In genomic region chr3:43477600-43477999, GRCh38 we compare ENCODE assay signal across 8 cellular contexts.
DNase-seq lines count a peak whose midpoint lies in the region; ATAC-seq and TF ChIP-seq lines count a peak whose summit lies in the region.

No MANE protein-coding gene starts in this region.

- peaks cover 2% of the 10 kb centered on the region for H3K27me3 Mint-ChIP-seq in activated CD4-positive, alpha-beta T cell treated with anti-CD3 and anti-CD28 coated beads, Interleukin-2, amount 10 ng/mL, durations not matched to agents 7 days and 5 days
- H3K27me3 Mint-ChIP-seq in activated naive CD8-positive, alpha-beta T cell = no peaks in the 10 kb centered on the region
- H3K27me3 Mint-ChIP-seq in natural killer cell treated with Interleukin-12 subunit alpha and Interleukin-12 subunit beta and Interleukin-15 and Interleukin-18, amount 100 ng/mL, for 72 hours = no peaks in the 10 kb centered on the region
- H3K27me3 Mint-ChIP-seq in chondrocyte (ENCODE audit: low read depth) = no peaks in the 10 kb centered on the region

- H3K27ac Mint-ChIP-seq in activated CD4-positive, alpha-beta T cell treated with anti-CD3 and anti-CD28 coated beads, Interleukin-2, amount 10 ng/mL, durations not matched to agents 7 days and 5 days = peak overlapping the region; percentile 94
- H3K27ac Mint-ChIP-seq in activated naive CD8-positive, alpha-beta T cell = peak overlapping the region; percentile 87
- peak overlapping the region; percentile 95 for H3K27ac Mint-ChIP-seq in natural killer cell treated with Interleukin-12 subunit alpha and Interleukin-12 subunit beta and Interleukin-15 and Interleukin-18, amount 100 ng/mL, for 72 hours
- no peak overlapping the region for H3K27ac Mint-ChIP-seq in chondrocyte (ENCODE audit: unreplicated experiment)

- TF ChIP-seq CTCF in chondrocyte (IDR thresholded peaks at IDR 0.05) = no peak

- DNase-seq in activated CD4-positive, alpha-beta T cell treated with anti-CD3 and anti-CD28 coated beads, Interleukin-2, amount 10 ng/mL, durations not matched to agents 7 days and 5 days = peak; percentile 70
- peak; percentile 79 for DNase-seq in natural killer cell treated with Interleukin-12 subunit alpha and Interleukin-12 subunit beta and Interleukin-15 and Interleukin-18, amount 100 ng/mL, for 72 hours (ENCODE audit: low spot score)
- DNase-seq in stimulated activated CD8-positive, alpha-beta memory T cell treated with anti-CD3 and anti-CD28 coated beads, Interleukin-7, amount 100 ng/mL, for 1 hour (ENCODE audit: low read depth in 2 of 2) = peak; percentile 43 to 45
- DNase-seq in chondrocyte (ENCODE audit: low spot score) (no peak), 8988T (no peak)

- peak; percentile 95 to 98 for ATAC-seq in natural killer cell treated with Interleukin-12 subunit alpha and Interleukin-12 subunit beta and Interleukin-15 and Interleukin-18, amount 100 ng/mL, for 72 hours
- ATAC-seq in HG02588 (IDR thresholded peaks at IDR 0.05; ENCODE audit: unreplicated experiment) (no peak), GM21360 (IDR thresholded peaks at IDR 0.05; ENCODE audit: unreplicated experiment) (no peak)

- POLR2A ChIA-PET in activated CD4-positive, alpha-beta T cell treated with anti-CD3 and anti-CD28 coated beads, Interleukin-2, amount 10 ng/mL, durations not matched to agents 7 days and 5 days (lab: Charles Lee) = interaction anchor here (0.5 kb wide), 1 partner anchor 133 kb away, joined by 3 read pairs; no protein-coding TSS in a partner anchor

- CTCF ChIA-PET in activated CD4-positive, alpha-beta T cell treated with anti-CD3 and anti-CD28 coated beads, Interleukin-2, amount 10 ng/mL, durations not matched to agents 7 days and 5 days (lab: Charles Lee) = no interaction called here

- H3K4me3 Mint-ChIP-seq in activated CD4-positive, alpha-beta T cell treated with anti-CD3 and anti-CD28 coated beads, Interleukin-2, amount 10 ng/mL, durations not matched to agents 7 days and 5 days = peak overlapping the region; percentile 1
- peak overlapping the region; percentile 52 for H3K4me3 Mint-ChIP-seq in activated naive CD8-positive, alpha-beta T cell
- H3K4me3 Mint-ChIP-seq in natural killer cell treated with Interleukin-12 subunit alpha and Interleukin-12 subunit beta and Interleukin-15 and Interleukin-18, amount 100 ng/mL, for 72 hours = peak overlapping the region; percentile 78
- no peak overlapping the region for H3K4me3 Mint-ChIP-seq in chondrocyte (ENCODE audit: unreplicated experiment)

- peaks cover 10% of the 10 kb centered on the region for H3K9me3 Mint-ChIP-seq in activated CD4-positive, alpha-beta T cell treated with anti-CD3 and anti-CD28 coated beads, Interleukin-2, amount 10 ng/mL, durations not matched to agents 7 days and 5 days
- peaks cover 13% of the 10 kb centered on the region for H3K9me3 Mint-ChIP-seq in activated naive CD8-positive, alpha-beta T cell (ENCODE audit: low read depth)
- H3K9me3 Mint-ChIP-seq in natural killer cell treated with Interleukin-12 subunit alpha and Interleukin-12 subunit beta and Interleukin-15 and Interleukin-18, amount 100 ng/mL, for 72 hours = no peaks in the 10 kb centered on the region
- no peaks in the 10 kb centered on the region for H3K9me3 Mint-ChIP-seq in chondrocyte (ENCODE audit: low read depth)

- peaks cover 23% of the 10 kb centered on the region for H3K4me1 Mint-ChIP-seq in activated CD4-positive, alpha-beta T cell treated with anti-CD3 and anti-CD28 coated beads, Interleukin-2, amount 10 ng/mL, durations not matched to agents 7 days and 5 days
- H3K4me1 Mint-ChIP-seq in activated naive CD8-positive, alpha-beta T cell (ENCODE audit: low read depth) = peaks cover 53% of the 10 kb centered on the region
- peaks cover 36 to 43% of the 10 kb centered on the region in 2 donors for H3K4me1 Mint-ChIP-seq in natural killer cell treated with Interleukin-12 subunit alpha and Interleukin-12 subunit beta and Interleukin-15 and Interleukin-18, amount 100 ng/mL, for 72 hours (ENCODE audit: low read depth in 2 of 2)
- no peaks in the 10 kb centered on the region for H3K4me1 Mint-ChIP-seq in chondrocyte (ENCODE audit: low read depth)

- H3K36me3 Mint-ChIP-seq in activated CD4-positive, alpha-beta T cell treated with anti-CD3 and anti-CD28 coated beads, Interleukin-2, amount 10 ng/mL, durations not matched to agents 7 days and 5 days (ENCODE audit: low read depth) = peaks cover 19% of the 10 kb centered on the region
- peaks cover 13% of the 10 kb centered on the region for H3K36me3 Mint-ChIP-seq in activated naive CD8-positive, alpha-beta T cell
- peaks cover 9% of the 10 kb centered on the region for H3K36me3 Mint-ChIP-seq in natural killer cell treated with Interleukin-12 subunit alpha and Interleukin-12 subunit beta and Interleukin-15 and Interleukin-18, amount 100 ng/mL, for 72 hours
- H3K36me3 Mint-ChIP-seq in chondrocyte (ENCODE audit: low read depth) = peaks cover 5% of the 10 kb centered on the region

Comparison
In these comparisons a context has a peak if more than half of its experiments do, and no peak if none do; other contexts are left out.
1. DNase-seq: peak in activated CD4-positive, alpha-beta T cell treated with anti-CD3 and anti-CD28 coated beads, Interleukin-2, amount 10 ng/mL, durations not matched to agents 7 days and 5 days (single experiment), natural killer cell treated with Interleukin-12 subunit alpha and Interleukin-12 subunit beta and Interleukin-15 and Interleukin-18, amount 100 ng/mL, for 72 hours (single experiment) and stimulated activated CD8-positive, alpha-beta memory T cell treated with anti-CD3 and anti-CD28 coated beads, Interleukin-7, amount 100 ng/mL, for 1 hour (2 of 2); none in chondrocyte (single experiment) and 8988T (single experiment).
2. ATAC-seq: peak in natural killer cell treated with Interleukin-12 subunit alpha and Interleukin-12 subunit beta and Interleukin-15 and Interleukin-18, amount 100 ng/mL, for 72 hours (2 of 2); none in HG02588 (single experiment) and GM21360 (single experiment).